8 cellular contexts compared by ENCODE assay signal in the genomic region with DNA sequence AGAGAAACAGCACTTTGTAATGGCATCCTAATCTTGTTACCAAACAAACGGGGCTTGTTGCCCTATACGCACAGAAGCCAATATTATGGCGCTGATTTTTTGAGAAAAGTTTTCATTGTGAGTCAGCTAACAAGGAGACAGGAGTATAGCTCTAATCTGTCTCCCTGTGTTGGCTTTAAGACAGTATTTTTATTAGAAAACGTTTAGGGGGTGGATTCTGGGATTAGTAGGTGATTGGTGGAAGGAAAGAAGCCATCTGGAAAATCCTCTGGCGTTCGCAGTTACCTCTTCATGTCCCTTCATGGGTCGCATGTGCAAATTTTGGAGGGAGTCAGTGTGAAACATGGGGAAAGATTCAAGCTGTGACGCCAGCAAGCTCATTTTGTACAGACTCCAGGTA. TPM values are rescaled to one million over a fixed set of nuclear protein-coding genes. Genes with fewer than 3 reads are reported as not detected.
DNase-seq lines count a peak whose midpoint lies in the region; ATAC-seq, FAIRE-seq and TF ChIP-seq lines count a peak whose summit lies in the region.

No MANE protein-coding gene starts in this region.

- TF ChIP-seq CTCF in 22Rv1 (IDR thresholded peaks at IDR 0.05) = no peak
- no peak for TF ChIP-seq CTCF in bronchial epithelial cell (IDR thresholded peaks at IDR 0.05; ENCODE audit: insufficient read depth, low read length, severe bottlenecking)

- peaks cover 3% of the 10 kb centered on the region; the same call in 1 of the 2 replicates for H3K36me3 ChIP-seq in HUES64 (ENCODE audit: insufficient read depth, low read length)
- peaks cover 3% of the 10 kb centered on the region for H3K36me3 ChIP-seq in bronchial epithelial cell (ENCODE audit: control insufficient read depth, insufficient read depth, low read length)

- WGBS in HUES64 = 69% methylated on average over 8 of the region's 8 CpGs

- H3K9me3 ChIP-seq in HUES64 (ENCODE audit: insufficient read depth, low read depth, low read length) = no peaks in the 10 kb centered on the region

- peaks cover 16% of the 10 kb centered on the region for H3K4me1 ChIP-seq in HUES64 (ENCODE audit: insufficient read depth, low read length)

- peak; percentile 50 for DNase-seq in bronchial epithelial cell (ENCODE audit: low read depth)
- DNase-seq in mucosa of gallbladder (ENCODE audit: low spot score) = peak; percentile 20
- DNase-seq in SW480 (ENCODE audit: low spot score) = no peak
- no peak for DNase-seq in DMS53 (lab: John Stamatoyannopoulos, UW)
- no peak for DNase-seq in cerebellum (ENCODE audit: low spot score)

- no peak for ATAC-seq in GM21423 (IDR thresholded peaks at IDR 0.05; ENCODE audit: unreplicated experiment)

- H3K4me3 ChIP-seq in HUES64 (ENCODE audit: low read length) (peak overlapping the region; percentile 87), bronchial epithelial cell (ENCODE audit: low read depth, low read length) (peak overlapping the region; percentile 86)

- no peak for FAIRE-seq in bronchial epithelial cell (lab: Jason Lieb, UNC)

- H3K27ac ChIP-seq in 22Rv1 (peak overlapping the region; percentile 74; the same call in 1 of the 2 replicates), HUES64 (ENCODE audit: low read depth, low read length) (no peak overlapping the region)

- no peaks in the 10 kb centered on the region for H3K27me3 ChIP-seq in HUES64 (ENCODE audit: insufficient read depth, low read length)
- H3K27me3 ChIP-seq in bronchial epithelial cell (ENCODE audit: control insufficient read depth, insufficient read depth, low read length) = no peaks in the 10 kb centered on the region

- H3K9ac ChIP-seq in HUES64 (ENCODE audit: low read depth, low read length) = no peak overlapping the region; the same call in 1 of the 2 replicates

RNA-seq across cellular contexts. Expression of a gene that starts 0.7 kb away (rescaled TPM):
- polyA plus RNA-seq in HUES64 (2013, experiment 1 of 2) = 33.5 TPM
- 36.7 TPM for polyA plus RNA-seq in HUES64 (2013, experiment 2 of 2)
- total RNA-seq in bronchial epithelial cell = 20.2 and 21.1 TPM in 2 replicates
- 13.5 TPM for total RNA-seq in mucosa of gallbladder
- 62.6 TPM for total RNA-seq in cerebellum

RNA-seq across cellular contexts. Expression of a gene that starts 54.4 kb away (rescaled TPM):
- not detected for polyA plus RNA-seq in HUES64 (2013, experiment 1 of 2)
- polyA plus RNA-seq in HUES64 (2013, experiment 2 of 2) = not detected
- total RNA-seq in bronchial epithelial cell (0.13 TPM in 1 of 2 replicates, not detected in the other), mucosa of gallbladder (not detected), cerebellum (0.45 TPM)

Comparison
In these comparisons a context has a peak if more than half of its experiments do, and no peak if none do; other contexts are left out.
1. DNase-seq: peak in bronchial epithelial cell (single experiment) and mucosa of gallbladder (single experiment); none in SW480 (single experiment), DMS53 (single experiment) and cerebellum (single experiment).